ENCODE assay signal across 1 cellular context in genomic region chr1:55055084-55055882, GRCh38.
TF ChIP-seq lines count a peak whose summit lies in the region.

No MANE protein-coding gene starts in this region.

TF ChIP-seq in liver, 16 proteins besides CTCF, POLR2A, EP300 and RAD21:
- TF ChIP-seq JUND (IDR thresholded peaks at IDR 0.05) (no peak), RXRA (IDR thresholded peaks at IDR 0.05) (peak in 1 of 2 donors; percentile 47), EGR1 (IDR thresholded peaks at IDR 0.05; ENCODE audit: low read depth in 2 of 2) (no peak), HNF4A (conservative IDR thresholded peaks at IDR 0.05) (peak; percentile 16 to 61)
TF ChIP-seq in liver: peak in this region for 2.
